In genomic region chr15:74781673-74782595, GRCh38 we compare ENCODE assay signal across 8 cellular contexts. TPM values are rescaled to one million over a fixed set of nuclear protein-coding genes. Genes with fewer than 3 reads are reported as not detected.
DNase-seq lines count a peak whose midpoint lies in the region; ATAC-seq and TF ChIP-seq lines count a peak whose summit lies in the region.

CSK (plus strand) TSS chr15:74782080; CDS start chr15:74798298, 16,218 bp downstream.

- H3K4me3 Mint-ChIP-seq in T-helper 2 cell treated with Interferon-gamma antibody and Interleukin-4, amounts not matched to agents 5 μg/mL and 100 μg/mL, for 36 hours, result peak within 1 kb of the TSS; percentile 99

- peak; percentile 30 for ATAC-seq in GM21360 (IDR thresholded peaks at IDR 0.05; ENCODE audit: unreplicated experiment)
- ATAC-seq in HG03457 (IDR thresholded peaks at IDR 0.05; ENCODE audit: unreplicated experiment), result no peak

- DNase-seq in COLO829 (ENCODE audit: low spot score) (peak; percentile 61), LHCN-M2 (ENCODE audit: low read depth) (peak; percentile 59), astrocyte of the cerebellum (ENCODE audit: low read depth) (no peak), hepatic stellate cell (ENCODE audit: low spot score) (peak; percentile 93), renal cortical epithelial cell (ENCODE audit: low read depth) (no peak)
- peak; percentile 84 for DNase-seq in T-helper 2 cell treated with Interferon-gamma antibody and Interleukin-4, amounts not matched to agents 5 μg/mL and 100 μg/mL, for 36 hours (ENCODE audit: low spot score)

- no peaks in the 10 kb centered on the region for H3K27me3 Mint-ChIP-seq in T-helper 2 cell treated with Interferon-gamma antibody and Interleukin-4, amounts not matched to agents 5 μg/mL and 100 μg/mL, for 36 hours (ENCODE audit: low read depth)

- peaks cover 47% of the 10 kb centered on the region for H3K36me3 Mint-ChIP-seq in T-helper 2 cell treated with Interferon-gamma antibody and Interleukin-4, amounts not matched to agents 5 μg/mL and 100 μg/mL, for 36 hours (ENCODE audit: low read depth)

- TF ChIP-seq CTCF in astrocyte of the cerebellum (IDR thresholded peaks at IDR 0.05; ENCODE audit: low read depth, low read length, missing control alignments), result peak; percentile 44

- peaks cover 62% of the 10 kb centered on the region for H3K4me1 Mint-ChIP-seq in T-helper 2 cell treated with Interferon-gamma antibody and Interleukin-4, amounts not matched to agents 5 μg/mL and 100 μg/mL, for 36 hours (ENCODE audit: low read depth)

- in situ Hi-C loops in astrocyte of the cerebellum (cut with HindIII; ENCODE audit: low sequenced_read_pairs), result no loop called here

- peak within 1 kb of the TSS; percentile 82 for H3K4me3 ChIP-seq in astrocyte of the cerebellum (ENCODE audit: low read depth, low read length)

- H3K9me3 Mint-ChIP-seq in T-helper 2 cell treated with Interferon-gamma antibody and Interleukin-4, amounts not matched to agents 5 μg/mL and 100 μg/mL, for 36 hours, result no peaks in the 10 kb centered on the region

- H3K27ac Mint-ChIP-seq in T-helper 2 cell treated with Interferon-gamma antibody and Interleukin-4, amounts not matched to agents 5 μg/mL and 100 μg/mL, for 36 hours, result peak within 1 kb of the TSS; percentile 98

RNA-seq across cellular contexts. Expression of gene CSK, which starts in this region (rescaled TPM):
- total RNA-seq in LHCN-M2 (2014; rRNA removed), result 22.2 and 28.8 TPM in 2 replicates
- 41.6 TPM for polyA plus RNA-seq in LHCN-M2 (2012)
- 28.5 and 58.4 TPM in 2 replicates for total RNA-seq in renal cortical epithelial cell

Comparison
In these comparisons a context has a peak if more than half of its experiments do, and no peak if none do; other contexts are left out.
1. DNase-seq: peak in COLO829 (single experiment), LHCN-M2 (single experiment), T-helper 2 cell treated with Interferon-gamma antibody and Interleukin-4, amounts not matched to agents 5 μg/mL and 100 μg/mL, for 36 hours (single experiment) and hepatic stellate cell (single experiment); none in astrocyte of the cerebellum (single experiment) and renal cortical epithelial cell (single experiment).